ENCODE assay signal across 1 cellular context in the genomic region with DNA sequence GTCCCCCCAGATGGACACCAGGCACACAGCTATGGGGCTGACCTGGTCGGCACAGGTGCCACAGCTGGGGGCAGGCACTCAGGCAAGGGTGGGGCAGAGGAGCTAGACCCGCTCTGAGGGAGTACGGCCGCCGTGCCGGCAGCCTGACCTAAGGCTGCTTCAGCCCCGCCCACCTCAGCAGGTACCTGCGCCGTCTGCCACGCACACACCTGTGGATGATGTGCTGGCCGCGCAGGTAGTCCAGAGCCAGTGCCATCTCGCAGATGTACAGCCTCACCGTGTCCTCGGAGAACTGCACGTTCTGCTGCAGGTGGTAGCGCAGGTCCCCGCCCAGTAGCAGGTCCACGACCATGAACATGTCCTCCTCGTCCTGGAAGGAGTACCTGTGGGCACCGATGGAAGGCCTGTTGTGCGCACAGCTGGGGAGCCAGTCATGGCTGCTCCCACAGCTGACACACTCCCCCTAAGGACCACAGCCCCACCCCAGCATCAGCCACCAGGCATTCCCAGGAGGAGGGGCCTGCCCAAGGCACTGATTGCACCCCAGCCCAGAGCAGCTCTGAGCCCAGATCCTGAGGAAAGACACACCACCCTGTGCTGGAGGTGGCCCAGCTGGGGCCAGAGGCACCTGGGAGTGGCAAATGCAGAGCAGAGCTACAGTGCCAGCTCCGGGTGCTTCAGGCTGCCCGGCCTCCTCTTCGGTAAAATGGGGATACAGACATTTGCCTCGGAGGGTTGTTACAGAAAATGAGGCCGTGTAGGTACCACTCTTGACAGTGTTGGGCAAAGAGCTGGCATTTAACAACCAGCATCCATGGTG.
TF ChIP-seq lines count a peak whose summit lies in the region.

No MANE protein-coding gene starts in this region.

TF ChIP-seq in IMR-90, 13 proteins besides CTCF, POLR2A, EP300 and RAD21:
- no peak for TF ChIP-seq CHD1 (IDR thresholded peaks at IDR 0.05; ENCODE audit: low read depth, low read length)
- no peak for TF ChIP-seq MXI1 (IDR thresholded peaks at IDR 0.05; ENCODE audit: borderline replicate concordance, low read depth, low read length)
- TF ChIP-seq NFE2L2 (IDR thresholded peaks at IDR 0.05; ENCODE audit: low read depth, low read length), result no peak
- TF ChIP-seq MAZ (IDR thresholded peaks at IDR 0.05; ENCODE audit: borderline replicate concordance, low read depth, low read length), result no peak
- TF ChIP-seq CEBPB (IDR thresholded peaks at IDR 0.05; ENCODE audit: low read depth, low read length), result no peak
